Comparison of ENCODE assay signal across 9 cellular contexts in the genomic region with DNA sequence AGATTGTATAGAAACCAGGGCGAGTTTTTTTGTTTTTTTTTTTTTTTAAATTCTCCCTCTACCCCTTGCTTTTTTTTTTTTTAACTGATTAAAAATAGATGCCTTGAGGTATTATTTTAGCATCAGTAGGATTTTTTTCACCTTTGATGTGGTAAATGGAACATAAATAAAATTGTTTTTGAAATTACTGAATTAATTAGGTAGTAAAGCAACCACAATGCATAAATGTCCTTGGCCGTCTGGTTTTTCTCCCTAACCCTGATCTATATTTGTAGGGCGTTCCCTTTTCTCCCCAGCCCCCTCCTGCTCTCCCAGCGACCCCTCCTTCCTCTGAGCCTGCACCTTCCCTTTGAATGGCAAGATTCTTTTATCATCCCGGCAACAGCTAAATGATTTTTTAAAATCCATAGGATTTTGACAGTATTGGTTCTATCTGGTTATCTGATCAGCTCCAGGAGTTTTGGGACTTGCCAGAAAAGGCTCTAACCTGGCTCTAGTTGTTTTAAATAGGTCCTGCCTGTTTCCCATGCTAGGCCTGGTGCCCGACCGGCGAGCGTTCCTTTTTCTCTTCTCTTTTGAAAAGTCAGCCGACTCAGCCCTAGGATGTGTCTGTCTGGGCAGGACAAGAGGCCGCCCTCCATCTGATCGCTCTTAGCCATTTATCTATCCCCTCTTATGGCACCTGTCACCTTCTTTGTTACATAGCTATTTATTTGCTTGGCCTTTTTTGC.
A peak's percentile ranks its signal among the peaks of the same experiment; 100 is the strongest.
DNase-seq lines count a peak whose midpoint lies in the region; ATAC-seq, FAIRE-seq and TF ChIP-seq lines count a peak whose summit lies in the region.
"Had no signal": no experiment of that assay in that cellular context is flagged by ENCODE, and none has a peak within 500 bp of the region (broad histone marks: within the 10 kb centered on the region; RNA-seq: fewer than 3 reads in every experiment).

No MANE protein-coding gene starts in this region.

- ATAC-seq in HepG2 (no peak), esophagus mucosa (no peak)

- H3K9me3 ChIP-seq in liver (ENCODE audit: control insufficient read depth in 4 of 4, low read length in 3 of 4) (no peaks in the 10 kb centered on the region), HepG2 (ENCODE audit: low read length) (no peaks in the 10 kb centered on the region)

- POLR2A ChIA-PET in HepG2 (lab: Yijun Ruan, JAX): no interaction called here

- peaks cover 91% of the 10 kb centered on the region for H3K4me1 Mint-ChIP-seq in osteocyte (ENCODE audit: unreplicated experiment)

- DNase-seq in HepG2 (ENCODE audit: low spot score): no peak
- no peak for DNase-seq in caudate nucleus (lab: John Stamatoyannopoulos, UW)
- no peak for DNase-seq in osteocyte (ENCODE audit: extremely low spot score, unreplicated experiment)
- DNase-seq in GDM1 (lab: John Stamatoyannopoulos, UW): no peak
- DNase-seq in NCI-H2107 (lab: John Stamatoyannopoulos, UW): no peak
- DNase-seq in RPMI8226: no peak
- DNase-seq: SHP77 had no signal

- 80% methylated on average over 12 of the region's 12 CpGs for WGBS in liver
- WGBS in HepG2 (ENCODE audit: low lambda C conversion rate): 39% methylated on average over 12 of the region's 12 CpGs

- peak overlapping the region in 1 of 2 donors; percentile 2 for H3K9ac ChIP-seq in liver (ENCODE audit: low read depth in 1 of 2, low read length in 2 of 2)
- H3K9ac ChIP-seq in HepG2 (ENCODE audit: insufficient read depth, low read depth, low read length): no peak overlapping the region

- no peaks in the 10 kb centered on the region for H3K79me2 ChIP-seq in HepG2 (ENCODE audit: insufficient read depth, low read length)

- H3K4me3 ChIP-seq in liver (ENCODE audit: low read depth in 1 of 3, low read length in 3 of 3) (no peak overlapping the region), HepG2 (replicated peaks in 1 of 3; ENCODE audit: insufficient read depth in 1 of 3, low read depth in 2 of 3, low read length in 3 of 3) (no peak overlapping the region)

- in situ Hi-C loops in HepG2 (cut with HindIII; ENCODE audit: extremely low pct_ligation_motif_present, low pct_unique_long_range_greater_than_20kb): no loop called here

- H3K4me2 ChIP-seq in HepG2 (ENCODE audit: low read depth, low read length): no peak overlapping the region

- peak overlapping the region; percentile 99 for H3K27ac Mint-ChIP-seq in osteocyte (ENCODE audit: unreplicated experiment)

- no peak for TF ChIP-seq EP300 in HepG2 (IDR thresholded peaks at IDR 0.05; ENCODE audit: low read depth in 2 of 2, low read length in 2 of 2)
- no peak for TF ChIP-seq EP300 in HepG2 (CRISPR knock-in tag; IDR thresholded peaks at IDR 0.05; ENCODE audit: borderline replicate concordance)

- H3K36me3 ChIP-seq in liver (ENCODE audit: control insufficient read depth in 4 of 4, insufficient read depth in 3 of 4, low read depth in 1 of 4, low read length in 3 of 4): no peaks in the 10 kb centered on the region
- no peaks in the 10 kb centered on the region for H3K36me3 ChIP-seq in HepG2 (replicated peaks in 1 of 2; ENCODE audit: control insufficient read depth in 1 of 2, insufficient read depth in 2 of 2, low read length in 2 of 2)

- intact Hi-C loops in HepG2 (cut with micrococcal nuclease; ENCODE audit: unreplicated experiment): no loop called here

- BruUV-seq in HepG2 (replicated peaks; lab: Mats Ljungman, UMichigan): no TSS peak

- TF ChIP-seq POLR2A in HepG2 (IDR thresholded peaks at IDR 0.05; ENCODE audit: insufficient read depth in 1 of 2, low read depth in 2 of 2, low read length in 2 of 2): no peak

- CTCF ChIA-PET in HepG2 (lab: Yijun Ruan, JAX; ENCODE audit: low intra/inter-chr PET ratio, low total read pairs): no interaction called here

- no peak for FAIRE-seq in HepG2 (lab: Jason Lieb, UNC)

- H3K4me1 ChIP-seq in liver (ENCODE audit: control insufficient read depth in 4 of 4, insufficient read depth in 4 of 4, low read length in 3 of 4) (peaks cover 37 to 92% (median 74%) of the 10 kb centered on the region in 4 donors), HepG2 (ENCODE audit: insufficient read depth, low read length) (peaks cover 10% of the 10 kb centered on the region)

- peak overlapping the region; percentile 18 for H3K4me3 Mint-ChIP-seq in osteocyte (ENCODE audit: unreplicated experiment)

- no peaks in the 10 kb centered on the region for H3K9me3 Mint-ChIP-seq in osteocyte (ENCODE audit: unreplicated experiment)

- no peaks in the 10 kb centered on the region for H3K36me3 Mint-ChIP-seq in osteocyte (ENCODE audit: unreplicated experiment)

- no peak overlapping the region for H2AFZ ChIP-seq in HepG2 (ENCODE audit: low read length)

- peak overlapping the region; percentile 69 to 85 for H3K27ac ChIP-seq in liver (ENCODE audit: low read depth in 1 of 2, low read length in 2 of 2)
- H3K27ac ChIP-seq in HepG2 (ENCODE audit: extremely low read length, insufficient read depth, low read length): no peak overlapping the region
- H3K27ac ChIP-seq in caudate nucleus (ENCODE audit: low read depth, low read length): peak overlapping the region; percentile 98

- H4K20me1 ChIP-seq in HepG2 (ENCODE audit: insufficient read depth, low read length): no peaks in the 10 kb centered on the region

- TF ChIP-seq CTCF in liver (IDR thresholded peaks at IDR 0.05; ENCODE audit: low read depth, low read length, missing input control): no peak
- TF ChIP-seq CTCF in HepG2 (CRISPR knock-in tag; IDR thresholded peaks at IDR 0.05): no peak
- no peak for TF ChIP-seq CTCF in osteocyte (IDR thresholded peaks at IDR 0.05)

- TF ChIP-seq RAD21 in liver (IDR thresholded peaks at IDR 0.05): no peak
- no peak for TF ChIP-seq RAD21 in HepG2 (CRISPR knock-in tag; IDR thresholded peaks at IDR 0.05)

- no peaks in the 10 kb centered on the region for H3K27me3 ChIP-seq in liver (ENCODE audit: control insufficient read depth in 4 of 4, insufficient read depth in 4 of 4, low read length in 3 of 4)
- peaks cover 0 to 29% of the 10 kb centered on the region in 2 experiments; a peak in 3 of 5 replicates for H3K27me3 ChIP-seq in HepG2 (ENCODE audit: control insufficient read depth in 1 of 2, insufficient read depth in 2 of 2, low read length in 2 of 2)

- no peaks in the 10 kb centered on the region for H3K27me3 Mint-ChIP-seq in osteocyte (ENCODE audit: unreplicated experiment)

TF ChIP-seq in liver, 16 proteins besides CTCF, POLR2A, EP300 and RAD21 (continues in another document):
- no peak for TF ChIP-seq JUND (IDR thresholded peaks at IDR 0.05)
- TF ChIP-seq FOXA1 (IDR thresholded peaks at IDR 0.05): no peak
- TF ChIP-seq GABPA (IDR thresholded peaks at IDR 0.05 in 1 of 2, conservative IDR thresholded peaks at IDR 0.05 in 1 of 2): no peak
- TF ChIP-seq RXRA (IDR thresholded peaks at IDR 0.05): no peak
- TF ChIP-seq, protein P1, sequence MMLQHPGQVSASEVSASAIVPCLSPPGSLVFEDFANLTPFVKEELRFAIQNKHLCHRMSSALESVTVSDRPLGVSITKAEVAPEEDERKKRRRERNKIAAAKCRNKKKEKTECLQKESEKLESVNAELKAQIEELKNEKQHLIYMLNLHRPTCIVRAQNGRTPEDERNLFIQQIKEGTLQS (IDR thresholded peaks at IDR 0.05): no peak
- TF ChIP-seq HNF4A (conservative IDR thresholded peaks at IDR 0.05): no peak

TF ChIP-seq in HepG2, 621 proteins besides CTCF, POLR2A, EP300 and RAD21:
- TF ChIP-seq, protein P2, sequence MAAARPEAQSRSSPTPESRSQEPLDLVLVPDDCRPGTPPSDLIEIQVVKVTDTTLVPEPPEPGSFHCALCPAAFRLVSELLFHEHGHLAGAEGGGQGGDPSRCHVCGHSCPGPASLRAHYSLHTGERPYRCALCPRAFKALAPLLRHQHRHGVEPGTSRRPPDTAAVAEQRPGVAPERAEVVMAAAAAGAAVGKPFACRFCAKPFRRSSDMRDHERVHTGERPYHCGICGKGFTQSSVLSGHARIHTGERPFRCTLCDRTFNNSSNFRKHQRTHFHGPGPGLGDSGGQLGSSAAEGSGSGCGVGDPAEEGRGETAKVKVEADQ (CRISPR knock-in tag; IDR thresholded peaks at IDR 0.05; ENCODE audit: borderline replicate concordance): no peak
- no peak for TF ChIP-seq PPARG (CRISPR knock-in tag; conservative IDR thresholded peaks at IDR 0.05)
TF ChIP-seq in HepG2: peak in this region for 0.
